In the genomic region with DNA sequence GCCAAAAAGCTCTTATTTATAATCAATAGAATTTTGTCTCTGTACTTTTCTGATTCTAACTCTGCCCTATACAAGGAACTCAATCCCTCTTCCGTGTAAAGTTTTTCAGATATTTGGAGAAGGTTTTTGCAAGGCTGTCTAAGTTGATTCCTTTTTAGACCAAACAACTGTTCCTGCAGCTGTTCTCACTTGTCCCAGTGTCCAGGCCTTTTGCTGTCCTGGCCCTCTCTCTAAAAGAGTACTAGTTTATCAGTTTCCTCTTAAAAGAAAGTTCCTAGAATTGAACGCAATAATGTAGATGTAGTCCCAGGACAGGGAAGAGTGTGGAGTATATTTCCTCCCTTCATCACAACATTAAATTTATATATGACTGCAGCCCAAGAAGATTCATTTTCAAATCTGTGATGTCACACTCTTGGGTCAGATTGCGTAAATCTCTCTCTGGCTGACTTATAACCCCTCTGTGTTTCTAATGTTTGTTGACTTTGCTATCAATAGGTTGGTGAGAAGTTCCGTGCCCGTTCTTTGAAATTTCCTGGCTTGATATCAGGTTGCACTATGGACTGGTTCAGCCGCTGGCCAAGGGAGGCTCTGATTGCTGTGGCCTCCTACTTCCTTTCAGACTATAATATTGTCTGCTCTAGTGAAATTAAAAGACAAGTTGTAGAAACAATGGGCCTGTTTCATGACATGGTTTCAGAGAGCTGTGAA, we compare ENCODE assay signal across 15 cellular contexts.
DNase-seq lines count a peak whose midpoint lies in the region; ATAC-seq and TF ChIP-seq lines count a peak whose summit lies in the region.
"Had no signal": no experiment of that assay in that cellular context is flagged by ENCODE, and none has a peak within 500 bp of the region (broad histone marks: within the 10 kb centered on the region; RNA-seq: fewer than 3 reads in every experiment).

No MANE protein-coding gene starts in this region.

- H3K79me2 ChIP-seq in GM23338 (replicated peaks; ENCODE audit: insufficient read depth): no peaks in the 10 kb centered on the region

- intact Hi-C loops in right lobe of liver (cut with DNase I): no loop called here

- peaks cover 11% of the 10 kb centered on the region for H3K4me1 ChIP-seq in BLaER1
- H3K4me1 ChIP-seq in SJCRH30: peaks cover 22% of the 10 kb centered on the region
- H3K4me1 ChIP-seq in right lobe of liver: peaks cover 0 to 16% (median 0%) of the 10 kb centered on the region in 4 donors
- no peaks in the 10 kb centered on the region for H3K4me1 ChIP-seq in GM23338 (ENCODE audit: insufficient read depth)

- TF ChIP-seq POLR2A in right lobe of liver (IDR thresholded peaks at IDR 0.05): no peak

- no peak overlapping the region for H3K27ac ChIP-seq in BLaER1
- H3K27ac ChIP-seq in SJCRH30: peak overlapping the region; percentile 97
- H3K27ac ChIP-seq in right lobe of liver: peak overlapping the region in 2 of 3 donors; percentile 20 to 47
- no peak overlapping the region for H3K27ac ChIP-seq in GM23338 (ENCODE audit: low read depth)
- H3K27ac ChIP-seq: GM23248 had no signal

- DNase-seq in HEK293T (ENCODE audit: extremely low spot score): peak; percentile 12
- peak; percentile 73 to 89 for DNase-seq in SJCRH30
- peak; percentile 50 to 74 (median 61) for DNase-seq in right lobe of liver
- DNase-seq in islet precursor cell: no peak
- DNase-seq in NCI-H226: no peak
- no peak for DNase-seq in GM23338 (ENCODE audit: low spot score)
- DNase-seq: ACHN; CD4-positive, CD25-positive, alpha-beta regulatory T cell; endodermal cell; GM23248; NCI-H2081 treated with DMSO at 0.1 percent for 48 hours; T-cell had no signal

- no peak overlapping the region for H3K27ac Mint-ChIP-seq in GM23338
- H3K27ac Mint-ChIP-seq: endodermal cell, IgD-negative memory B cell, T-cell had no signal

- POLR2A ChIA-PET in HEK293T (lab: Yijun Ruan, JAX): interaction anchor here (1.1 kb wide), 1 partner anchor 10 kb away, joined by 3 read pairs; no protein-coding TSS in a partner anchor

- no peak overlapping the region for H3K9ac ChIP-seq in BLaER1
- H3K9ac ChIP-seq: GM23248 had no signal

- CTCF ChIA-PET in HEK293T (lab: Yijun Ruan, JAX): interaction anchor here (0.5 to 1.1 kb wide), 2 partner anchors 37 to 193 kb away, joined by 3 read pairs; no protein-coding TSS in a partner anchor

- H4K20me1 ChIP-seq in BLaER1 (no peaks in the 10 kb centered on the region), GM23338 (replicated peaks; ENCODE audit: insufficient read depth) (no peaks in the 10 kb centered on the region)

- no peaks in the 10 kb centered on the region for H3K9me3 Mint-ChIP-seq in GM23338
- H3K9me3 Mint-ChIP-seq: CD4-positive, CD25-positive, alpha-beta regulatory T cell; endodermal cell; IgD-negative memory B cell; T-cell had no signal

- peak overlapping the region; percentile 56 for H3K4me2 ChIP-seq in BLaER1
- H3K4me2 ChIP-seq in GM23338: no peak overlapping the region

- H3K9me2 ChIP-seq in GM23338 (ENCODE audit: insufficient read depth): no peaks in the 10 kb centered on the region

- no peaks in the 10 kb centered on the region for H3K27me3 Mint-ChIP-seq in GM23338 (ENCODE audit: insufficient read depth, low read depth, poor library complexity)
- H3K27me3 Mint-ChIP-seq: CD4-positive, CD25-positive, alpha-beta regulatory T cell had no signal

- TF ChIP-seq CTCF in right lobe of liver (IDR thresholded peaks at IDR 0.05): no peak
- TF ChIP-seq CTCF in GM23338 (conservative IDR thresholded peaks at IDR 0.05; ENCODE audit: low read depth in 2 of 2): no peak

- no peaks in the 10 kb centered on the region for H3K36me3 ChIP-seq in BLaER1
- no peaks in the 10 kb centered on the region for H3K36me3 ChIP-seq in SJCRH30
- H3K36me3 ChIP-seq in right lobe of liver: no peaks in the 10 kb centered on the region
- no peaks in the 10 kb centered on the region for H3K36me3 ChIP-seq in GM23338 (ENCODE audit: insufficient read depth)

- no peaks in the 10 kb centered on the region; the same call in 2 of the 3 replicates for H3K4me1 Mint-ChIP-seq in GM23338
- H3K4me1 Mint-ChIP-seq: CD4-positive, CD25-positive, alpha-beta regulatory T cell; IgD-negative memory B cell; T-cell had no signal

- no peaks in the 10 kb centered on the region for H3K36me3 Mint-ChIP-seq in GM23338 (ENCODE audit: low read depth)
- H3K36me3 Mint-ChIP-seq: CD4-positive, CD25-positive, alpha-beta regulatory T cell; T-cell had no signal

- no peak overlapping the region for H3K4me3 Mint-ChIP-seq in GM23338
- H3K4me3 Mint-ChIP-seq: CD4-positive, CD25-positive, alpha-beta regulatory T cell; endodermal cell; IgD-negative memory B cell; T-cell had no signal

- H3K9me3 ChIP-seq in BLaER1: no peaks in the 10 kb centered on the region
- H3K9me3 ChIP-seq in SJCRH30 (replicated peaks): no peaks in the 10 kb centered on the region
- no peaks in the 10 kb centered on the region for H3K9me3 ChIP-seq in right lobe of liver

- no peak overlapping the region for H2AFZ ChIP-seq in GM23338
- H2AFZ ChIP-seq: GM23248 had no signal

- ATAC-seq in right lobe of liver (peak; percentile 95 to 99 (median 96)), GM23338 (no peak), GM21529 (IDR thresholded peaks at IDR 0.05; ENCODE audit: unreplicated experiment) (no peak)
- ATAC-seq: T-cell had no signal

- H3F3A ChIP-seq in GM23338 (replicated peaks; ENCODE audit: low read depth): no peaks in the 10 kb centered on the region

- H3K27me3 ChIP-seq in BLaER1 (no peaks in the 10 kb centered on the region), SJCRH30 (no peaks in the 10 kb centered on the region), right lobe of liver (no peaks in the 10 kb centered on the region), GM23338 (ENCODE audit: insufficient read depth) (no peaks in the 10 kb centered on the region)

- 34% methylated on average over 6 of the region's 6 CpGs for WGBS in right lobe of liver (ENCODE audit: insufficient coverage, low coverage, low lambda C conversion rate, missing lambda C conversion rate)

- no peak overlapping the region for H3K4me3 ChIP-seq in BLaER1
- peak overlapping the region; percentile 32 for H3K4me3 ChIP-seq in SJCRH30
- H3K4me3 ChIP-seq in right lobe of liver: no peak overlapping the region
- no peak overlapping the region for H3K4me3 ChIP-seq in GM23338
- H3K4me3 ChIP-seq: GM23248 had no signal

TF ChIP-seq in HEK293T, 16 proteins besides CTCF, POLR2A, EP300 and RAD21:
- TF ChIP-seq FOXK2 (IDR thresholded peaks at IDR 0.05) (no peak), LEF1 (IDR thresholded peaks at IDR 0.05; ENCODE audit: borderline replicate concordance) (no peak), ELF4 (IDR thresholded peaks at IDR 0.05) (no peak), TARDBP (IDR thresholded peaks at IDR 0.05) (no peak), SUZ12 (IDR thresholded peaks at IDR 0.05) (no peak), FOXM1 (IDR thresholded peaks at IDR 0.05; ENCODE audit: borderline replicate concordance) (no peak), FOXA1 (IDR thresholded peaks at IDR 0.05) (no peak)
- TF ChIP-seq, protein P1, sequence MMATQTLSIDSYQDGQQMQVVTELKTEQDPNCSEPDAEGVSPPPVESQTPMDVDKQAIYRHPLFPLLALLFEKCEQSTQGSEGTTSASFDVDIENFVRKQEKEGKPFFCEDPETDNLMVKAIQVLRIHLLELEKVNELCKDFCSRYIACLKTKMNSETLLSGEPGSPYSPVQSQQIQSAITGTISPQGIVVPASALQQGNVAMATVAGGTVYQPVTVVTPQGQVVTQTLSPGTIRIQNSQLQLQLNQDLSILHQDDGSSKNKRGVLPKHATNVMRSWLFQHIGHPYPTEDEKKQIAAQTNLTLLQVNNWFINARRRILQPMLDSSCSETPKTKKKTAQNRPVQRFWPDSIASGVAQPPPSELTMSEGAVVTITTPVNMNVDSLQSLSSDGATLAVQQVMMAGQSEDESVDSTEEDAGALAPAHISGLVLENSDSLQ (IDR thresholded peaks at IDR 0.05): peak; percentile 49; the same call in 1 of the 2 replicates

TF ChIP-seq in GM23338, 12 proteins besides CTCF, POLR2A, EP300 and RAD21 (continues in another document):
- TF ChIP-seq, protein P2, sequence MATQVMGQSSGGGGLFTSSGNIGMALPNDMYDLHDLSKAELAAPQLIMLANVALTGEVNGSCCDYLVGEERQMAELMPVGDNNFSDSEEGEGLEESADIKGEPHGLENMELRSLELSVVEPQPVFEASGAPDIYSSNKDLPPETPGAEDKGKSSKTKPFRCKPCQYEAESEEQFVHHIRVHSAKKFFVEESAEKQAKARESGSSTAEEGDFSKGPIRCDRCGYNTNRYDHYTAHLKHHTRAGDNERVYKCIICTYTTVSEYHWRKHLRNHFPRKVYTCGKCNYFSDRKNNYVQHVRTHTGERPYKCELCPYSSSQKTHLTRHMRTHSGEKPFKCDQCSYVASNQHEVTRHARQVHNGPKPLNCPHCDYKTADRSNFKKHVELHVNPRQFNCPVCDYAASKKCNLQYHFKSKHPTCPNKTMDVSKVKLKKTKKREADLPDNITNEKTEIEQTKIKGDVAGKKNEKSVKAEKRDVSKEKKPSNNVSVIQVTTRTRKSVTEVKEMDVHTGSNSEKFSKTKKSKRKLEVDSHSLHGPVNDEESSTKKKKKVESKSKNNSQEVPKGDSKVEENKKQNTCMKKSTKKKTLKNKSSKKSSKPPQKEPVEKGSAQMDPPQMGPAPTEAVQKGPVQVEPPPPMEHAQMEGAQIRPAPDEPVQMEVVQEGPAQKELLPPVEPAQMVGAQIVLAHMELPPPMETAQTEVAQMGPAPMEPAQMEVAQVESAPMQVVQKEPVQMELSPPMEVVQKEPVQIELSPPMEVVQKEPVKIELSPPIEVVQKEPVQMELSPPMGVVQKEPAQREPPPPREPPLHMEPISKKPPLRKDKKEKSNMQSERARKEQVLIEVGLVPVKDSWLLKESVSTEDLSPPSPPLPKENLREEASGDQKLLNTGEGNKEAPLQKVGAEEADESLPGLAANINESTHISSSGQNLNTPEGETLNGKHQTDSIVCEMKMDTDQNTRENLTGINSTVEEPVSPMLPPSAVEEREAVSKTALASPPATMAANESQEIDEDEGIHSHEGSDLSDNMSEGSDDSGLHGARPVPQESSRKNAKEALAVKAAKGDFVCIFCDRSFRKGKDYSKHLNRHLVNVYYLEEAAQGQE (IDR thresholded peaks at IDR 0.05; ENCODE audit: unreplicated experiment): no peak

Comparison
In these comparisons a context has a peak if more than half of its experiments do, and no peak if none do; other contexts are left out.
1. H3K27ac ChIP-seq: peak in SJCRH30 (single experiment) and right lobe of liver (2 of 3); none in BLaER1 (single experiment) and GM23338 (single experiment).
2. DNase-seq: peak in HEK293T (single experiment), SJCRH30 (2 of 2) and right lobe of liver (3 of 3); none in islet precursor cell (single experiment), NCI-H226 (single experiment) and GM23338 (single experiment).
3. ATAC-seq: peak in right lobe of liver (4 of 4); none in GM23338 (single experiment) and GM21529 (single experiment).